ENCODE assay signal across 1 cellular context in genomic region chr2:162123806-162124758, GRCh38.
TF ChIP-seq lines count a peak whose summit lies in the region.

No MANE protein-coding gene starts in this region.

TF ChIP-seq in SK-N-SH, 30 proteins besides CTCF, POLR2A, EP300 and RAD21 (continued from another document):
- TF ChIP-seq IRF3 (IDR thresholded peaks at IDR 0.05; ENCODE audit: low read depth, low read length), result no peak
